8 cellular contexts compared by ENCODE assay signal in the genomic region with DNA sequence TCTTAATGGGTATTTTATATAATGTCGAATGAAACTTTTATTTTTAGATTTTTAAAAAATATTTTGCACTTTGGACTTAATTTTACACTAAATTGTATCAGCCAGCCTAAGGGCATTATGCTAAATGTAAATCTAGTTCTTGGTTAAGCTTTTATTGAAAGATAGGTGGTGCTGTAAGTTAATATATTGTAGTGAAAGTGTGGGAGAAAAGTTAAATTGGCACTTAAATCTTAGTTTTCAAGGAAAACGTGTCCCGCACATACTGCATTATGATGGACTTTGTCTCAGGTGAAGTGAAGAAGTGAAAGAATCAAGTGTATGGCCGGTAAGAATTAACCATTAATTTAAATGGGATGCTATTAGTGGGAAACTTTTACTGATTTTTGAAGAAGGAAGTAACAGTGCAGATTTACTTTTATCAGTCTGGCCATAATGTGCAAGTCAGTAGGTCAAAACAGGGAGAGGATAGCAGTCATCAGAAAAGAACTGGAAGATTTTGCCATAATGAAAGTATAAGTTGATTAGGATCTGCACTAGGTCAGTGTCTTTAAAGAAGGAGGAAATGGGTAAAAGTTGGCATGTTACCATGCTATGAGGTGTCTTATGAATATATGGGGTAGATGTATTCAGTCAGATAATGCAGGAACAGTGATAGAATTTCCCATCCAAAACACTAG.
DNase-seq lines count a peak whose midpoint lies in the region; ATAC-seq, FAIRE-seq and TF ChIP-seq lines count a peak whose summit lies in the region.

No MANE protein-coding gene starts in this region.

- H3K36me3 ChIP-seq in small intestine (ENCODE audit: control insufficient read depth in 2 of 2, insufficient read depth in 2 of 2, low read length in 2 of 2) = peaks cover 0 to 2% of the 10 kb centered on the region in 2 donors

- ATAC-seq in HG03045 (IDR thresholded peaks at IDR 0.05; ENCODE audit: unreplicated experiment) (no peak), GM19395 (IDR thresholded peaks at IDR 0.05; ENCODE audit: unreplicated experiment) (no peak), HG03280 (IDR thresholded peaks at IDR 0.05; ENCODE audit: unreplicated experiment) (no peak)

- H3K4me3 ChIP-seq in epithelial cell of esophagus (ENCODE audit: low read length) (no peak overlapping the region), small intestine (ENCODE audit: low read depth in 1 of 2, low read length in 2 of 2) (no peak overlapping the region)

- no peaks in the 10 kb centered on the region for H3K4me1 ChIP-seq in small intestine (ENCODE audit: control insufficient read depth in 2 of 2, insufficient read depth in 1 of 2, low read depth in 1 of 2, low read length in 1 of 2)

- no peaks in the 10 kb centered on the region for H3K27me3 ChIP-seq in small intestine (ENCODE audit: control insufficient read depth in 2 of 2, insufficient read depth in 2 of 2, low read length in 2 of 2)

- 7 to 29% (median 20%) methylated on average over 4 of the region's 4 CpGs for WGBS in small intestine, 3 donors

- DNase-seq in SIG-M5 treated with dmso at 0.1 percent for 504 hours (lab: John Stamatoyannopoulos, UW; ENCODE audit: unreplicated experiment) (peak; percentile 34), SIG-M5 (lab: John Stamatoyannopoulos, UW) (no peak), RKO (ENCODE audit: low spot score) (peak; percentile 33), epithelial cell of esophagus (ENCODE audit: low read depth) (peak; percentile 35), small intestine (peak; percentile 30)

- no peaks in the 10 kb centered on the region for H3K9me3 ChIP-seq in small intestine (ENCODE audit: control insufficient read depth, low read depth)

- FAIRE-seq in small intestine (lab: Jason Lieb, UNC) = peak; percentile 5

- TF ChIP-seq CTCF in epithelial cell of esophagus (IDR thresholded peaks at IDR 0.05; ENCODE audit: insufficient read depth, low read depth, low read length, missing control alignments) = peak; percentile 33

- no peak overlapping the region for H3K27ac ChIP-seq in small intestine (ENCODE audit: low read depth in 1 of 2, low read length in 1 of 2)
